In genomic region chr15:51444807-51445206, GRCh38 we compare ENCODE assay signal across 26 cellular contexts.
"Had no signal": no experiment of that assay in that cellular context is flagged by ENCODE, and none has a peak within 500 bp of the region (broad histone marks: within the 10 kb centered on the region; RNA-seq: fewer than 3 reads in every experiment).

No MANE protein-coding gene starts in this region.

- DNase-seq: dermis blood vessel endothelial cell; dorsolateral prefrontal cortex; effector CD4-positive, alpha-beta T cell; effector memory CD4-positive, alpha-beta T cell; erythroblast; esophagus squamous epithelium; foreskin fibroblast; foreskin melanocyte; gastrocnemius medialis; glutamatergic neuron; head of caudate nucleus; heart right ventricle; hippocampal formation; left cardiac atrium; left lung; left ventricle myocardium superior; lower lobe of right lung; mesenchymal stem cell; mucosa of descending colon; naive B cell had no signal

- ATAC-seq: esophagus mucosa, gastrocnemius medialis, heart right ventricle, left cardiac atrium, left lung, left ventricle myocardium superior, lower lobe of right lung, mucosa of descending colon had no signal

- H3K4me1 ChIP-seq: gastrocnemius medialis, heart right ventricle, left lung, lower lobe of right lung had no signal

- H3K36me3 ChIP-seq: gastrocnemius medialis had no signal

- FAIRE-seq: colon, islet of Langerhans, keratinocyte had no signal

- H3K27me3 ChIP-seq: dorsolateral prefrontal cortex, esophagus squamous epithelium, gastrocnemius medialis, heart right ventricle, left lung had no signal

- H3K27ac ChIP-seq: coronary artery, dorsolateral prefrontal cortex, epithelial cell of prostate, esophagus squamous epithelium, gastrocnemius medialis, heart right ventricle, left lung, lower lobe of right lung had no signal

- H3K9me3 ChIP-seq: esophagus squamous epithelium, gastrocnemius medialis, heart right ventricle, left lung, lower lobe of right lung, mucosa of descending colon had no signal

- H3K4me3 ChIP-seq: coronary artery, dorsolateral prefrontal cortex, esophagus squamous epithelium, gastrocnemius medialis, heart right ventricle, left lung, lower lobe of right lung, mucosa of descending colon had no signal
